In genomic region chr17:8109669-8110455, GRCh38 we compare ENCODE assay signal across 8 cellular contexts. TPM values are rescaled to one million over a fixed set of nuclear protein-coding genes. Genes with fewer than 3 reads are reported as not detected.
A peak's percentile ranks its signal among the peaks of the same experiment; 100 is the strongest.
DNase-seq lines count a peak whose midpoint lies in the region; ATAC-seq lines count a peak whose summit lies in the region.

No MANE protein-coding gene starts in this region.

- no peak for ATAC-seq in GM19395 (IDR thresholded peaks at IDR 0.05; ENCODE audit: unreplicated experiment)

- H3K4me2 ChIP-seq in mesenchymal stem cell (ENCODE audit: low read length, poor library complexity, severe bottlenecking) = peak overlapping the region; percentile 49

- DNase-seq in Daoy (ENCODE audit: low read depth) = peak; percentile 51
- peak; percentile 19 for DNase-seq in M059J (ENCODE audit: low read depth)
- peak; percentile 81 to 83 for DNase-seq in activated CD4-positive, alpha-beta T cell treated with anti-CD3 and anti-CD28 coated beads for 4 hours
- peak; percentile 67 for DNase-seq in dermis blood vessel endothelial cell
- no peak for DNase-seq in mesenchymal stem cell
- peak; percentile 55 to 62 for DNase-seq in stimulated activated CD8-positive, alpha-beta memory T cell treated with anti-CD3 and anti-CD28 coated beads, Interleukin-7, amount 100 ng/mL, for 1 hour (ENCODE audit: low read depth in 2 of 2)
- no peak for DNase-seq in DMS153 treated with DMSO at 0.1 percent for 48 hours (lab: John Stamatoyannopoulos, UW; ENCODE audit: unreplicated experiment)

- H3K79me1 ChIP-seq in mesenchymal stem cell (replicated peaks; ENCODE audit: low read length, poor library complexity, severe bottlenecking) = no peaks in the 10 kb centered on the region

- no peak overlapping the region for H3K14ac ChIP-seq in mesenchymal stem cell (ENCODE audit: low read length in 2 of 2)

- no peaks in the 10 kb centered on the region for H3K9me3 ChIP-seq in mesenchymal stem cell (ENCODE audit: control insufficient read depth, low read length)

- no peak overlapping the region for H2BK120ac ChIP-seq in mesenchymal stem cell (ENCODE audit: low read depth, low read length)

- H3K4me1 ChIP-seq in mesenchymal stem cell (ENCODE audit: control insufficient read depth, insufficient read depth, low read depth, low read length) = peaks cover 9% of the 10 kb centered on the region

- no peak overlapping the region for H3K27ac ChIP-seq in mesenchymal stem cell (ENCODE audit: low read length, poor library complexity, severe bottlenecking)

- H4K91ac ChIP-seq in mesenchymal stem cell (ENCODE audit: low read length) = no peak overlapping the region

- H2AFZ ChIP-seq in mesenchymal stem cell (ENCODE audit: low read depth, low read length) = no peak overlapping the region

- H3K18ac ChIP-seq in mesenchymal stem cell (ENCODE audit: low read depth in 1 of 2, low read length in 2 of 2) = no peak overlapping the region

- no peak overlapping the region for H2BK5ac ChIP-seq in mesenchymal stem cell (ENCODE audit: low read depth, low read length, poor library complexity, severe bottlenecking)

- H3K27me3 ChIP-seq in mesenchymal stem cell (ENCODE audit: control insufficient read depth in 1 of 2, insufficient read depth in 1 of 2, low read length in 2 of 2) = peaks cover 65 to 75% of the 10 kb centered on the region in 2 experiments

- no peak overlapping the region for H2BK12ac ChIP-seq in mesenchymal stem cell (ENCODE audit: low read length in 2 of 2)

- peaks cover 0 to 3% of the 10 kb centered on the region in 2 experiments for H3K36me3 ChIP-seq in mesenchymal stem cell (ENCODE audit: control insufficient read depth in 1 of 2, insufficient read depth in 2 of 2, low read depth in 1 of 2, low read length in 2 of 2)

- no peak overlapping the region for H2BK15ac ChIP-seq in mesenchymal stem cell (ENCODE audit: low read depth, poor library complexity, severe bottlenecking)

- no peak overlapping the region for H2AK5ac ChIP-seq in mesenchymal stem cell (ENCODE audit: low read length, severe bottlenecking)

- WGBS in mesenchymal stem cell = 4% methylated on average over 41 of the region's 61 CpGs

- H3K9ac ChIP-seq in mesenchymal stem cell (ENCODE audit: low read length) = no peak overlapping the region

- peak overlapping the region in 1 of 2 experiments; percentile 33 for H3K4me3 ChIP-seq in mesenchymal stem cell (ENCODE audit: insufficient read depth in 1 of 2, low read depth in 1 of 2, low read length in 2 of 2)

- H3K4ac ChIP-seq in mesenchymal stem cell (ENCODE audit: low read depth in 1 of 2, low read length in 2 of 2) = no peak overlapping the region

- no peak overlapping the region for H4K8ac ChIP-seq in mesenchymal stem cell (ENCODE audit: low read length)

- H3K23ac ChIP-seq in mesenchymal stem cell (ENCODE audit: low read length in 2 of 2) = no peak overlapping the region

RNA-seq across cellular contexts. Expression of gene ALOXE3, which starts 8.5 kb away (rescaled TPM):
- total RNA-seq in Daoy (2014; rRNA removed; shearing (Covaris generic)) = 0.03 TPM in 1 of 2 replicates, not detected in the other
- 0.44 TPM in 1 of 2 replicates, not detected in the other for total RNA-seq in M059J (2014; rRNA removed; shearing (Covaris generic))
- total RNA-seq in dermis blood vessel endothelial cell = 0.05 TPM in 1 of 2 replicates, not detected in the other
- polyA plus RNA-seq in mesenchymal stem cell (2013, experiment 1 of 2) = 0.01 TPM
- polyA plus RNA-seq in mesenchymal stem cell (2013, experiment 2 of 2) = not detected

RNA-seq across cellular contexts. Expression of gene HES7, which starts 14.0 kb away (rescaled TPM):
- 0.40 and 0.92 TPM in 2 replicates for total RNA-seq in Daoy (2014; rRNA removed; shearing (Covaris generic))
- total RNA-seq in M059J (2014; rRNA removed; shearing (Covaris generic)) = 0.22 and 0.94 TPM in 2 replicates
- total RNA-seq in dermis blood vessel endothelial cell = 0.09 TPM in 1 of 2 replicates, not detected in the other
- 1.5 TPM for polyA plus RNA-seq in mesenchymal stem cell (2013, experiment 1 of 2)
- 1.4 TPM for polyA plus RNA-seq in mesenchymal stem cell (2013, experiment 2 of 2)

RNA-seq across cellular contexts. Expression of gene ALOX12B, which starts 22.3 kb away (rescaled TPM):
- total RNA-seq in Daoy (2014; rRNA removed; shearing (Covaris generic)) = not detected in 2 replicates
- not detected in 2 replicates for total RNA-seq in M059J (2014; rRNA removed; shearing (Covaris generic))
- total RNA-seq in dermis blood vessel endothelial cell = not detected in 2 replicates
- not detected for polyA plus RNA-seq in mesenchymal stem cell (2013, experiment 1 of 2)
- polyA plus RNA-seq in mesenchymal stem cell (2013, experiment 2 of 2) = not detected

RNA-seq across cellular contexts. Expression of gene PER1, which starts 42.3 kb away (rescaled TPM):
- total RNA-seq in Daoy (2014; rRNA removed; shearing (Covaris generic)) = 0.74 and 1.9 TPM in 2 replicates
- total RNA-seq in M059J (2014; rRNA removed; shearing (Covaris generic)) = 10.6 and 18.4 TPM in 2 replicates
- 7.7 and 18.7 TPM in 2 replicates for total RNA-seq in dermis blood vessel endothelial cell
- 34.9 TPM for polyA plus RNA-seq in mesenchymal stem cell (2013, experiment 1 of 2)
- polyA plus RNA-seq in mesenchymal stem cell (2013, experiment 2 of 2) = 25.8 TPM

RNA-seq across cellular contexts. Expression of gene VAMP2, which starts 52.9 kb away (rescaled TPM):
- 2.7 and 3.5 TPM in 2 replicates for total RNA-seq in Daoy (2014; rRNA removed; shearing (Covaris generic))
- total RNA-seq in M059J (2014; rRNA removed; shearing (Covaris generic)) = 3.8 and 4.4 TPM in 2 replicates
- 4.4 and 5.2 TPM in 2 replicates for total RNA-seq in dermis blood vessel endothelial cell
- polyA plus RNA-seq in mesenchymal stem cell (2013, experiment 1 of 2) = 48.0 TPM
- 47.4 TPM for polyA plus RNA-seq in mesenchymal stem cell (2013, experiment 2 of 2)

Comparison
In these comparisons a context has a peak if more than half of its experiments do, and no peak if none do; other contexts are left out.
1. DNase-seq: peak in Daoy (single experiment), M059J (single experiment), activated CD4-positive, alpha-beta T cell treated with anti-CD3 and anti-CD28 coated beads for 4 hours (2 of 2), dermis blood vessel endothelial cell (single experiment) and stimulated activated CD8-positive, alpha-beta memory T cell treated with anti-CD3 and anti-CD28 coated beads, Interleukin-7, amount 100 ng/mL, for 1 hour (2 of 2); none in mesenchymal stem cell (single experiment) and DMS153 treated with DMSO at 0.1 percent for 48 hours (single experiment).